Comparison of ENCODE assay signal across 1 cellular context in the genomic region with DNA sequence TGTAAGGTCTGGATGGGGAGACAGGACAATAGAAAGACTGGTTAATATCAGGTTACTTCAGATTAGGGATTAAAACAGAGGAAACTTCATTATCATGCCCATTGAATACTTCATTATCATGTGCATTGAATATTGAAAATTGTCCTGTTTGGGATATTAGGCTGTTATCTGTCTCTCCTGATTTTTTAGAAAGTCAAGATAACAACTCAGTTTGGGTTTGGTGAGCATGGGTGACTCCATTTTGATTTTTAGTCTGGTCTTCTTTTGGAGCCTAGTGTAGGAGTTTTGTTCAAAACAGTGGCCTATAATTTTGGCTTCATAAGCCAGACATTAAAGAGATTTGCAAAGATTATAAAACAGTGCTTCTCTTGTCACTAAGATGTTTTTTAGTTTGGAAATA.
TF ChIP-seq lines count a peak whose summit lies in the region.

No MANE protein-coding gene starts in this region.

TF ChIP-seq in K562, 482 proteins besides CTCF, POLR2A, EP300 and RAD21 (continued from another document and continues in another):
- TF ChIP-seq SMAD4 (CRISPR knock-in tag; conservative IDR thresholded peaks at IDR 0.05) (peak; percentile 84), YY1 (IDR thresholded peaks at IDR 0.05; ENCODE audit: borderline replicate concordance in 1 of 3, control insufficient read depth in 1 of 3, extremely low read depth in 1 of 3, insufficient read depth in 3 of 3, insufficient read length in 1 of 3, insufficient replicate concordance in 2 of 3, low read depth in 1 of 3, low read length in 2 of 3) (no peak), HBP1 (CRISPR knock-in tag; IDR thresholded peaks at IDR 0.05) (no peak), ZKSCAN8 (CRISPR knock-in tag; IDR thresholded peaks at IDR 0.05) (no peak; the same call in 1 of the 2 replicates), ATF1 (CRISPR knock-in tag; IDR thresholded peaks at IDR 0.05) (no peak), ATF1 (tag; IDR thresholded peaks at IDR 0.05) (no peak), ZNF41 (CRISPR knock-in tag; conservative IDR thresholded peaks at IDR 0.05) (peak; percentile 76; the same call in 1 of the 2 replicates), SMAD3 (CRISPR knock-in tag; conservative IDR thresholded peaks at IDR 0.05) (peak; percentile 89), MBD2 (IDR thresholded peaks at IDR 0.05; ENCODE audit: borderline replicate concordance, low read depth) (no peak), ZNF354B (CRISPR knock-in tag; IDR thresholded peaks at IDR 0.05) (peak; percentile 71; the same call in 1 of the 2 replicates), TAF7 (tag; IDR thresholded peaks at IDR 0.05) (peak; percentile 72), KLF6 (CRISPR knock-in tag; IDR thresholded peaks at IDR 0.05; ENCODE audit: borderline replicate concordance) (peak; percentile 83), IFI16 (CRISPR knock-in tag; IDR thresholded peaks at IDR 0.05) (0 out of 2 replicates have a peak, but pooled peaks have one; percentile 50), SAP30 (IDR thresholded peaks at IDR 0.05; ENCODE audit: borderline replicate concordance, insufficient read depth, low read depth, low read length, poor library complexity, severe bottlenecking) (no peak), DIDO1 (tag; IDR thresholded peaks at IDR 0.05; ENCODE audit: low read depth) (0 out of 2 replicates have a peak, but pooled peaks have one; percentile 43), ZNF512 (tag; IDR thresholded peaks at IDR 0.05) (no peak), ZC3H4 (CRISPR knock-in tag; IDR thresholded peaks at IDR 0.05; ENCODE audit: borderline replicate concordance) (no peak), E2F3 (CRISPR knock-in tag; IDR thresholded peaks at IDR 0.05) (no peak), RBFOX2 (IDR thresholded peaks at IDR 0.05; ENCODE audit: low read depth, low read length) (no peak), DEAF1 (CRISPR knock-in tag; IDR thresholded peaks at IDR 0.05) (0 out of 2 replicates have a peak, but pooled peaks have one; percentile 14), ZNF764 (CRISPR knock-in tag; IDR thresholded peaks at IDR 0.05; ENCODE audit: low read depth) (no peak), HOMEZ (CRISPR knock-in tag; IDR thresholded peaks at IDR 0.05) (no peak), ZKSCAN3 (CRISPR knock-in tag; IDR thresholded peaks at IDR 0.05) (no peak), FOSL1 (tag; conservative IDR thresholded peaks at IDR 0.05) (no peak), EWSR1 (IDR thresholded peaks at IDR 0.05; ENCODE audit: borderline replicate concordance, low read depth, partially characterized antibody) (no peak), ZNF644 (tag; IDR thresholded peaks at IDR 0.05; ENCODE audit: low read depth) (peak; percentile 67; the same call in 1 of the 2 replicates), ZNF124 (CRISPR knock-in tag; IDR thresholded peaks at IDR 0.05) (no peak), TEAD2 (tag; IDR thresholded peaks at IDR 0.05) (peak; percentile 71; the same call in 1 of the 2 replicates), PRDM10 (IDR thresholded peaks at IDR 0.05; ENCODE audit: partially characterized antibody) (no peak), BCL6 (CRISPR knock-in tag; IDR thresholded peaks at IDR 0.05) (peak; percentile 73), ASH1L (IDR thresholded peaks at IDR 0.05; ENCODE audit: borderline replicate concordance, low read depth, partially characterized antibody) (no peak), CEBPB (tag; IDR thresholded peaks at IDR 0.05) (no peak), NCOA1 (IDR thresholded peaks at IDR 0.05; ENCODE audit: low read depth) (no peak), MYC (IDR thresholded peaks at IDR 0.05; ENCODE audit: low read depth, low read length) (no peak), MYC (CRISPR knock-in tag; IDR thresholded peaks at IDR 0.05; ENCODE audit: borderline replicate concordance, low read depth) (no peak), ZNF282 (CRISPR knock-in tag; IDR thresholded peaks at IDR 0.05) (no peak), GATA2 (CRISPR knock-in tag; IDR thresholded peaks at IDR 0.05) (no peak), PHB2 (IDR thresholded peaks at IDR 0.05; ENCODE audit: low read depth) (no peak), CXXC5 (CRISPR knock-in tag; IDR thresholded peaks at IDR 0.05) (peak; percentile 60), SETDB1 (IDR thresholded peaks at IDR 0.05; ENCODE audit: low read length) (no peak), ZNF134 (CRISPR knock-in tag; conservative IDR thresholded peaks at IDR 0.05) (0 out of 2 replicates have a peak, but pooled peaks have one; percentile 44), ARID3A (IDR thresholded peaks at IDR 0.05; ENCODE audit: borderline replicate concordance, low read depth, low read length) (no peak), NFIX (CRISPR knock-in tag; IDR thresholded peaks at IDR 0.05; ENCODE audit: low read depth) (0 out of 2 replicates have a peak, but pooled peaks have one; percentile 32)
- TF ChIP-seq, protein P1, sequence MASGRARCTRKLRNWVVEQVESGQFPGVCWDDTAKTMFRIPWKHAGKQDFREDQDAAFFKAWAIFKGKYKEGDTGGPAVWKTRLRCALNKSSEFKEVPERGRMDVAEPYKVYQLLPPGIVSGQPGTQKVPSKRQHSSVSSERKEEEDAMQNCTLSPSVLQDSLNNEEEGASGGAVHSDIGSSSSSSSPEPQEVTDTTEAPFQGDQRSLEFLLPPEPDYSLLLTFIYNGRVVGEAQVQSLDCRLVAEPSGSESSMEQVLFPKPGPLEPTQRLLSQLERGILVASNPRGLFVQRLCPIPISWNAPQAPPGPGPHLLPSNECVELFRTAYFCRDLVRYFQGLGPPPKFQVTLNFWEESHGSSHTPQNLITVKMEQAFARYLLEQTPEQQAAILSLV (tag; IDR thresholded peaks at IDR 0.05) = peak; percentile 76
- TF ChIP-seq, protein P2, sequence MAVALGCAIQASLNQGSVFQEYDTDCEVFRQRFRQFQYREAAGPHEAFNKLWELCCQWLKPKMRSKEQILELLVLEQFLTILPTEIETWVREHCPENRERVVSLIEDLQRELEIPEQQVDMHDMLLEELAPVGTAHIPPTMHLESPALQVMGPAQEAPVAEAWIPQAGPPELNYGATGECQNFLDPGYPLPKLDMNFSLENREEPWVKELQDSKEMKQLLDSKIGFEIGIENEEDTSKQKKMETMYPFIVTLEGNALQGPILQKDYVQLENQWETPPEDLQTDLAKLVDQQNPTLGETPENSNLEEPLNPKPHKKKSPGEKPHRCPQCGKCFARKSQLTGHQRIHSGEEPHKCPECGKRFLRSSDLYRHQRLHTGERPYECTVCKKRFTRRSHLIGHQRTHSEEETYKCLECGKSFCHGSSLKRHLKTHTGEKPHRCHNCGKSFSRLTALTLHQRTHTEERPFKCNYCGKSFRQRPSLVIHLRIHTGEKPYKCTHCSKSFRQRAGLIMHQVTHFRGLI (CRISPR knock-in tag; IDR thresholded peaks at IDR 0.05) = peak; percentile 81
- TF ChIP-seq, protein P3, sequence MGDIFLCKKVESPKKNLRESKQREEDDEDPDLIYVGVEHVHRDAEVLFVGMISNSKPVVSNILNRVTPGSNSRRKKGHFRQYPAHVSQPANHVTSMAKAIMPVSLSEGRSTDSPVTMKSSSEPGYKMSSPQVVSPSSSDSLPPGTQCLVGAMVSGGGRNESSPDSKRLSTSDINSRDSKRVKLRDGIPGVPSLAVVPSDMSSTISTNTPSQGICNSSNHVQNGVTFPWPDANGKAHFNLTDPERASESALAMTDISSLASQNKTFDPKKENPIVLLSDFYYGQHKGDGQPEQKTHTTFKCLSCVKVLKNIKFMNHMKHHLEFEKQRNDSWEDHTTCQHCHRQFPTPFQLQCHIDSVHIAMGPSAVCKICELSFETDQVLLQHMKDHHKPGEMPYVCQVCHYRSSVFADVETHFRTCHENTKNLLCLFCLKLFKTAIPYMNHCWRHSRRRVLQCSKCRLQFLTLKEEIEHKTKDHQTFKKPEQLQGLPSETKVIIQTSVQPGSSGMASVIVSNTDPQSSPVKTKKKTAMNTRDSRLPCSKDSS (IDR thresholded peaks at IDR 0.05; ENCODE audit: low read depth, partially characterized antibody) = no peak
- TF ChIP-seq, protein P4, sequence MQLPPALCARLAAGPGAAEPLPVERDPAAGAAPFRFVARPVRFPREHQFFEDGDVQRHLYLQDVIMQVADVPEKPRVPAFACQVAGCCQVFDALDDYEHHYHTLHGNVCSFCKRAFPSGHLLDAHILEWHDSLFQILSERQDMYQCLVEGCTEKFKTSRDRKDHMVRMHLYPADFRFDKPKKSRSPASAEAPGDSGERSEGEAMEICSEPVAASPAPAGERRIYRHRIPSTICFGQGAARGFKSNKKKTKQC (CRISPR knock-in tag; IDR thresholded peaks at IDR 0.05) = no peak
